1 cellular context compared by ENCODE assay signal in genomic region chr5:144207875-144208444, GRCh38.
TF ChIP-seq lines count a peak whose summit lies in the region.

No MANE protein-coding gene starts in this region.

TF ChIP-seq in H1, 55 proteins besides CTCF, POLR2A, EP300 and RAD21 (continued from another document):
- TF ChIP-seq RFX5 (IDR thresholded peaks at IDR 0.05; ENCODE audit: borderline replicate concordance, low read depth, low read length) (no peak), SP4 (IDR thresholded peaks at IDR 0.05; ENCODE audit: low read length) (no peak), BACH1 (IDR thresholded peaks at IDR 0.05; ENCODE audit: low read length) (no peak), BCL11A (IDR thresholded peaks at IDR 0.05; ENCODE audit: low read depth in 2 of 2, low read length in 2 of 2) (no peak), CHD2 (IDR thresholded peaks at IDR 0.05; ENCODE audit: low read length) (no peak), ATF3 (IDR thresholded peaks at IDR 0.05; ENCODE audit: insufficient read depth, low read depth, low read length) (no peak), TEAD4 (IDR thresholded peaks at IDR 0.05; ENCODE audit: low read depth, low read length) (no peak)
